19 cellular contexts compared by ENCODE assay signal in genomic region chr5:56700711-56701110, GRCh38.
DNase-seq lines count a peak whose midpoint lies in the region; ATAC-seq, FAIRE-seq and TF ChIP-seq lines count a peak whose summit lies in the region.
"Had no signal": no experiment of that assay in that cellular context is flagged by ENCODE, and none has a peak within 500 bp of the region (broad histone marks: within the 10 kb centered on the region; RNA-seq: fewer than 3 reads in every experiment).

No MANE protein-coding gene starts in this region.

- peak overlapping the region; percentile 39 for H3K4me3 Mint-ChIP-seq in activated naive CD4-positive, alpha-beta T cell treated with anti-CD3 and anti-CD28 coated beads, Interleukin-2, amount 50 U/mL, for 24 hours
- peak overlapping the region; percentile 33 for H3K4me3 Mint-ChIP-seq in T-helper 1 cell treated with Interleukin-12 subunit alpha and Interleukin-12 subunit beta and Interleukin-4 antibody, amounts not matched to agents 30 μg/mL and 1 μg/mL, for 36 hours
- H3K4me3 Mint-ChIP-seq in stimulated activated memory B cell treated with anti-CD40 and anti-IgM and Interleukin-4, amounts not matched to agents 10 μg/mL and 1 μg/mL and 100 μg/mL, for 72 hours: no peak overlapping the region

- no peak for ATAC-seq in stimulated activated memory B cell treated with anti-CD40 and anti-IgM and Interleukin-4, amounts not matched to agents 10 μg/mL and 1 μg/mL and 100 μg/mL, for 72 hours
- ATAC-seq: Panc1, Right ventricle myocardium inferior had no signal

- no peak for DNase-seq in activated naive CD4-positive, alpha-beta T cell treated with anti-CD3 and anti-CD28 coated beads, Interleukin-2, amount 50 U/mL, for 16 hours
- DNase-seq in GDM1 (lab: John Stamatoyannopoulos, UW) (peak; percentile 18), D721Med (ENCODE audit: insufficient read length, low spot score) (no peak)
- DNase-seq in central memory CD4-positive, alpha-beta T cell: no peak
- DNase-seq: ACHN, AML-193, GF-D8, GOT3, KBM-7, NCI-H1092, NCI-H146, NCI-H2081 treated with DMSO at 0.1 percent for 48 hours, NCI-H524 had no signal

- no peak for TF ChIP-seq CTCF in D721Med (IDR thresholded peaks at IDR 0.05; ENCODE audit: insufficient read depth, missing control alignments)

- H3K9me3 Mint-ChIP-seq in activated naive CD4-positive, alpha-beta T cell treated with anti-CD3 and anti-CD28 coated beads, Interleukin-2, amount 50 U/mL, for 24 hours: no peaks in the 10 kb centered on the region
- no peaks in the 10 kb centered on the region for H3K9me3 Mint-ChIP-seq in T-helper 1 cell treated with Interleukin-12 subunit alpha and Interleukin-12 subunit beta and Interleukin-4 antibody, amounts not matched to agents 30 μg/mL and 1 μg/mL, for 36 hours
- H3K9me3 Mint-ChIP-seq in stimulated activated memory B cell treated with anti-CD40 and anti-IgM and Interleukin-4, amounts not matched to agents 10 μg/mL and 1 μg/mL and 100 μg/mL, for 72 hours: no peaks in the 10 kb centered on the region

- H3K27ac Mint-ChIP-seq in activated naive CD4-positive, alpha-beta T cell treated with anti-CD3 and anti-CD28 coated beads, Interleukin-2, amount 50 U/mL, for 24 hours: peak overlapping the region; percentile 41
- peak overlapping the region; percentile 7 for H3K27ac Mint-ChIP-seq in T-helper 1 cell treated with Interleukin-12 subunit alpha and Interleukin-12 subunit beta and Interleukin-4 antibody, amounts not matched to agents 30 μg/mL and 1 μg/mL, for 36 hours
- peak overlapping the region; percentile 43 for H3K27ac Mint-ChIP-seq in stimulated activated memory B cell treated with anti-CD40 and anti-IgM and Interleukin-4, amounts not matched to agents 10 μg/mL and 1 μg/mL and 100 μg/mL, for 72 hours

- no peaks in the 10 kb centered on the region for H3K36me3 Mint-ChIP-seq in activated naive CD4-positive, alpha-beta T cell treated with anti-CD3 and anti-CD28 coated beads, Interleukin-2, amount 50 U/mL, for 24 hours
- H3K36me3 Mint-ChIP-seq in T-helper 1 cell treated with Interleukin-12 subunit alpha and Interleukin-12 subunit beta and Interleukin-4 antibody, amounts not matched to agents 30 μg/mL and 1 μg/mL, for 36 hours (ENCODE audit: low read depth): peaks cover 2% of the 10 kb centered on the region
- H3K36me3 Mint-ChIP-seq in stimulated activated memory B cell treated with anti-CD40 and anti-IgM and Interleukin-4, amounts not matched to agents 10 μg/mL and 1 μg/mL and 100 μg/mL, for 72 hours: no peaks in the 10 kb centered on the region

- no peaks in the 10 kb centered on the region for H3K27me3 Mint-ChIP-seq in activated naive CD4-positive, alpha-beta T cell treated with anti-CD3 and anti-CD28 coated beads, Interleukin-2, amount 50 U/mL, for 24 hours
- H3K27me3 Mint-ChIP-seq in T-helper 1 cell treated with Interleukin-12 subunit alpha and Interleukin-12 subunit beta and Interleukin-4 antibody, amounts not matched to agents 30 μg/mL and 1 μg/mL, for 36 hours (ENCODE audit: low read depth): peaks cover 3% of the 10 kb centered on the region
- H3K27me3 Mint-ChIP-seq in stimulated activated memory B cell treated with anti-CD40 and anti-IgM and Interleukin-4, amounts not matched to agents 10 μg/mL and 1 μg/mL and 100 μg/mL, for 72 hours: no peaks in the 10 kb centered on the region

- peaks cover 84% of the 10 kb centered on the region for H3K4me1 Mint-ChIP-seq in activated naive CD4-positive, alpha-beta T cell treated with anti-CD3 and anti-CD28 coated beads, Interleukin-2, amount 50 U/mL, for 24 hours
- H3K4me1 Mint-ChIP-seq in T-helper 1 cell treated with Interleukin-12 subunit alpha and Interleukin-12 subunit beta and Interleukin-4 antibody, amounts not matched to agents 30 μg/mL and 1 μg/mL, for 36 hours (ENCODE audit: low read depth): peaks cover 43% of the 10 kb centered on the region
- H3K4me1 Mint-ChIP-seq in stimulated activated memory B cell treated with anti-CD40 and anti-IgM and Interleukin-4, amounts not matched to agents 10 μg/mL and 1 μg/mL and 100 μg/mL, for 72 hours: peaks cover 75% of the 10 kb centered on the region

- FAIRE-seq in D721Med (lab: Jason Lieb, UNC): no peak
- FAIRE-seq: GM12892 had no signal
